ENCODE assay signal across 14 cellular contexts in genomic region chr5:123803359-123803758, GRCh38.
"Had no signal": no experiment of that assay in that cellular context is flagged by ENCODE, and none has a peak within 500 bp of the region (broad histone marks: within the 10 kb centered on the region; RNA-seq: fewer than 3 reads in every experiment).

No MANE protein-coding gene starts in this region.

- H3K27me3 ChIP-seq: ascending aorta, cardiac muscle cell, tibial nerve, uterus had no signal

- H3K36me3 Mint-ChIP-seq: activated naive CD4-positive, alpha-beta T cell treated with anti-CD3 and anti-CD28 coated beads, Interleukin-2, amount 10 ng/mL, durations not matched to agents 7 days and 5 days; naive thymus-derived CD4-positive, alpha-beta T cell; stimulated activated effector memory CD8-positive, alpha-beta T cell treated with anti-CD3 and anti-CD28 coated beads, Interleukin-12 subunit alpha, Interleukin-12 subunit beta, amount 100 ng/mL, for 72 hours; WTC11 had no signal

- H3K27ac Mint-ChIP-seq: activated CD4-positive, alpha-beta memory T cell treated with anti-CD3 and anti-CD28 coated beads, Interleukin-2, amount 10 ng/mL, durations not matched to agents 7 days and 5 days; activated naive CD4-positive, alpha-beta T cell treated with anti-CD3 and anti-CD28 coated beads, Interleukin-2, amount 10 ng/mL, durations not matched to agents 7 days and 5 days; activated T-cell treated with anti-CD3 and anti-CD28 coated beads, Interleukin-2, amount 50 U/mL, for 24 hours; naive thymus-derived CD4-positive, alpha-beta T cell; stimulated activated effector memory CD8-positive, alpha-beta T cell treated with anti-CD3 and anti-CD28 coated beads, Interleukin-12 subunit alpha, Interleukin-12 subunit beta, amount 100 ng/mL, for 72 hours; WTC11 had no signal

- DNase-seq: activated CD4-positive, alpha-beta memory T cell treated with anti-CD3 and anti-CD28 coated beads, Interleukin-2, amount 10 ng/mL, durations not matched to agents 7 days and 5 days; activated CD4-positive, alpha-beta T cell treated with anti-CD3 and anti-CD28 coated beads for 4 hours; activated naive CD4-positive, alpha-beta T cell treated with anti-CD3 and anti-CD28 coated beads, Interleukin-2, amount 10 ng/mL, durations not matched to agents 7 days and 5 days; activated T-cell treated with anti-CD3 and anti-CD28 coated beads, Interleukin-2, amount 50 U/mL, for 24 hours; mucosa of descending colon; naive thymus-derived CD4-positive, alpha-beta T cell; retina; uterus had no signal

- H3K4me3 Mint-ChIP-seq: activated CD4-positive, alpha-beta memory T cell treated with anti-CD3 and anti-CD28 coated beads, Interleukin-2, amount 10 ng/mL, durations not matched to agents 7 days and 5 days; activated naive CD4-positive, alpha-beta T cell treated with anti-CD3 and anti-CD28 coated beads, Interleukin-2, amount 10 ng/mL, durations not matched to agents 7 days and 5 days; activated T-cell treated with anti-CD3 and anti-CD28 coated beads, Interleukin-2, amount 50 U/mL, for 24 hours; naive thymus-derived CD4-positive, alpha-beta T cell; stimulated activated effector memory CD8-positive, alpha-beta T cell treated with anti-CD3 and anti-CD28 coated beads, Interleukin-12 subunit alpha, Interleukin-12 subunit beta, amount 100 ng/mL, for 72 hours; WTC11 had no signal

- H3K27me3 Mint-ChIP-seq: activated CD4-positive, alpha-beta memory T cell treated with anti-CD3 and anti-CD28 coated beads, Interleukin-2, amount 10 ng/mL, durations not matched to agents 7 days and 5 days; activated naive CD4-positive, alpha-beta T cell treated with anti-CD3 and anti-CD28 coated beads, Interleukin-2, amount 10 ng/mL, durations not matched to agents 7 days and 5 days; activated T-cell treated with anti-CD3 and anti-CD28 coated beads, Interleukin-2, amount 50 U/mL, for 24 hours; naive thymus-derived CD4-positive, alpha-beta T cell had no signal

- H3K36me3 ChIP-seq: ascending aorta, cardiac muscle cell, uterus had no signal

- H3K4me1 ChIP-seq: ascending aorta, uterus had no signal

- H3K4me1 Mint-ChIP-seq: activated CD4-positive, alpha-beta memory T cell treated with anti-CD3 and anti-CD28 coated beads, Interleukin-2, amount 10 ng/mL, durations not matched to agents 7 days and 5 days; activated naive CD4-positive, alpha-beta T cell treated with anti-CD3 and anti-CD28 coated beads, Interleukin-2, amount 10 ng/mL, durations not matched to agents 7 days and 5 days; naive thymus-derived CD4-positive, alpha-beta T cell; stimulated activated effector memory CD8-positive, alpha-beta T cell treated with anti-CD3 and anti-CD28 coated beads, Interleukin-12 subunit alpha, Interleukin-12 subunit beta, amount 100 ng/mL, for 72 hours had no signal

- H3K27ac ChIP-seq: ascending aorta, cardiac muscle cell, uterus had no signal

- H3K4me3 ChIP-seq: ascending aorta, cardiac muscle cell, lung, mucosa of descending colon, tibial nerve, uterus had no signal

- H3K9me3 ChIP-seq: ascending aorta, mucosa of descending colon, tibial nerve, uterus had no signal

- H3K9me3 Mint-ChIP-seq: activated CD4-positive, alpha-beta memory T cell treated with anti-CD3 and anti-CD28 coated beads, Interleukin-2, amount 10 ng/mL, durations not matched to agents 7 days and 5 days; activated naive CD4-positive, alpha-beta T cell treated with anti-CD3 and anti-CD28 coated beads, Interleukin-2, amount 10 ng/mL, durations not matched to agents 7 days and 5 days had no signal

- ATAC-seq: mucosa of descending colon; naive thymus-derived CD4-positive, alpha-beta T cell; stimulated activated effector memory CD8-positive, alpha-beta T cell treated with anti-CD3 and anti-CD28 coated beads, Interleukin-12 subunit alpha, Interleukin-12 subunit beta, amount 100 ng/mL, for 72 hours had no signal
